ENCODE assay signal across 29 cellular contexts in genomic region chr17:20948984-20949777, GRCh38.
DNase-seq lines count a peak whose midpoint lies in the region; ATAC-seq and TF ChIP-seq lines count a peak whose summit lies in the region.
"Had no signal": no experiment of that assay in that cellular context is flagged by ENCODE, and none has a peak within 500 bp of the region (broad histone marks: within the 10 kb centered on the region; RNA-seq: fewer than 3 reads in every experiment).

No MANE protein-coding gene starts in this region.

- H4K12ac ChIP-seq in trophoblast cell (ENCODE audit: low read depth, low read length), result no peak overlapping the region

- H2AFZ ChIP-seq in trophoblast cell (ENCODE audit: insufficient read depth, low read length, poor library complexity), result no peak overlapping the region
- H2AFZ ChIP-seq: GM23338 had no signal

- H3K27ac ChIP-seq in upper lobe of left lung (no peak overlapping the region), trophoblast cell (ENCODE audit: low read depth, low read length) (no peak overlapping the region)
- H3K27ac ChIP-seq: esophagus squamous epithelium, pancreas, RWPE1, spleen, transverse colon had no signal

- no peak overlapping the region for H4K91ac ChIP-seq in trophoblast cell (ENCODE audit: low read depth, low read length)

- no peak for TF ChIP-seq CTCF in upper lobe of left lung (IDR thresholded peaks at IDR 0.05)
- TF ChIP-seq CTCF in Calu3 (IDR thresholded peaks at IDR 0.05; ENCODE audit: unreplicated experiment), result no peak

- WGBS in upper lobe of left lung, 2 donors, result 77% methylated on average over 8 to 10 of the region's 10 CpGs
- no CpG with 5 or more reads among the region's 10 CpGs for WGBS in trophoblast cell (ENCODE audit: extremely low coverage, insufficient coverage, insufficient read length)

- H3K4me1 ChIP-seq in upper lobe of left lung (no peaks in the 10 kb centered on the region), trophoblast cell (ENCODE audit: control insufficient read depth in 1 of 2, insufficient read depth in 2 of 2, low read length in 2 of 2) (no peaks in the 10 kb centered on the region)
- H3K4me1 ChIP-seq: BE2C, esophagus squamous epithelium, pancreas, spleen, transverse colon had no signal

- H2BK120ac ChIP-seq in trophoblast cell (ENCODE audit: insufficient read depth, low read length, poor library complexity), result no peak overlapping the region

- no peak overlapping the region for H3K4me2 ChIP-seq in trophoblast cell (ENCODE audit: low read length)
- H3K4me2 ChIP-seq: GM23338 had no signal

- no peak for ATAC-seq in upper lobe of left lung (ENCODE audit: low FRiP score in 2 of 2)
- ATAC-seq: GM23338, left cardiac atrium, pancreas had no signal

- H3K23ac ChIP-seq in trophoblast cell (ENCODE audit: low read length), result no peak overlapping the region

- CTCF ChIA-PET in activated CD4-positive, alpha-beta memory T cell treated with anti-CD3 and anti-CD28 coated beads for 36 hours (lab: Charles Lee), result no interaction called here
- CTCF ChIA-PET in activated CD4-positive, alpha-beta memory T cell treated with anti-CD3 and anti-CD28 coated beads, Interleukin-2, amount 10 ng/mL, durations not matched to agents 7 days and 5 days (lab: Charles Lee), result no interaction called here
- CTCF ChIA-PET in Calu3 (lab: Charles Lee), result no interaction called here

- no peak overlapping the region for H3K18ac ChIP-seq in trophoblast cell (ENCODE audit: low read length)

- H3K4me1 Mint-ChIP-seq in activated CD4-positive, alpha-beta memory T cell treated with anti-CD3 and anti-CD28 coated beads for 36 hours (ENCODE audit: low read depth), result peaks cover 7% of the 10 kb centered on the region
- H3K4me1 Mint-ChIP-seq in activated CD4-positive, alpha-beta memory T cell treated with anti-CD3 and anti-CD28 coated beads, Interleukin-2, amount 10 ng/mL, durations not matched to agents 7 days and 5 days, result no peaks in the 10 kb centered on the region
- H3K4me1 Mint-ChIP-seq in Calu3 (ENCODE audit: low read depth, unreplicated experiment), result peaks cover 11% of the 10 kb centered on the region
- H3K4me1 Mint-ChIP-seq: CD8-positive, alpha-beta memory T cell; central memory CD8-positive, alpha-beta T cell had no signal

- H2AK5ac ChIP-seq in trophoblast cell (ENCODE audit: low read length), result no peak overlapping the region

- H3K36me3 ChIP-seq in upper lobe of left lung (no peaks in the 10 kb centered on the region), trophoblast cell (ENCODE audit: control insufficient read depth in 1 of 2, insufficient read depth in 2 of 2, low read length in 2 of 2) (no peaks in the 10 kb centered on the region)
- H3K36me3 ChIP-seq: BE2C, esophagus squamous epithelium, pancreas, spleen, transverse colon had no signal

- H3K14ac ChIP-seq in trophoblast cell (ENCODE audit: low read length), result no peak overlapping the region

- H3K9me3 ChIP-seq in upper lobe of left lung (no peaks in the 10 kb centered on the region), trophoblast cell (ENCODE audit: insufficient read depth, low read depth, low read length) (no peaks in the 10 kb centered on the region)
- H3K9me3 ChIP-seq: BE2C, esophagus squamous epithelium, pancreas, spleen, transverse colon had no signal

- no peak for TF ChIP-seq EP300 in upper lobe of left lung (IDR thresholded peaks at IDR 0.05)

- no peaks in the 10 kb centered on the region for H3K79me2 ChIP-seq in trophoblast cell (ENCODE audit: control insufficient read depth, insufficient read depth, low read length, poor library complexity)

- no peak for TF ChIP-seq POLR2A in erythroblast (IDR thresholded peaks at IDR 0.05; ENCODE audit: low read length)
- no peak for TF ChIP-seq POLR2A in upper lobe of left lung (IDR thresholded peaks at IDR 0.05)

- no peak overlapping the region for H3K4me3 Mint-ChIP-seq in activated CD4-positive, alpha-beta memory T cell treated with anti-CD3 and anti-CD28 coated beads for 36 hours
- H3K4me3 Mint-ChIP-seq in activated CD4-positive, alpha-beta memory T cell treated with anti-CD3 and anti-CD28 coated beads, Interleukin-2, amount 10 ng/mL, durations not matched to agents 7 days and 5 days, result no peak overlapping the region
- H3K4me3 Mint-ChIP-seq in Calu3 (ENCODE audit: low read depth, unreplicated experiment), result no peak overlapping the region
- H3K4me3 Mint-ChIP-seq: CD8-positive, alpha-beta memory T cell; central memory CD8-positive, alpha-beta T cell; dendritic cell treated with granulocyte-macrophage colony-stimulating factor and Interleukin-4, amounts not matched to agents 40 ng/mL and 50 ng/mL, for 4 days; GM23338; neural crest cell; T-helper 1 cell treated with Interleukin-12 subunit alpha and Interleukin-12 subunit beta and Interleukin-4 antibody, amounts not matched to agents 30 μg/mL and 1 μg/mL, for 36 hours had no signal

- no peak overlapping the region for H4K8ac ChIP-seq in trophoblast cell (ENCODE audit: low read depth, low read length)

- no peaks in the 10 kb centered on the region for H3K9me3 Mint-ChIP-seq in activated CD4-positive, alpha-beta memory T cell treated with anti-CD3 and anti-CD28 coated beads for 36 hours
- no peaks in the 10 kb centered on the region for H3K9me3 Mint-ChIP-seq in activated CD4-positive, alpha-beta memory T cell treated with anti-CD3 and anti-CD28 coated beads, Interleukin-2, amount 10 ng/mL, durations not matched to agents 7 days and 5 days
- H3K9me3 Mint-ChIP-seq in Calu3 (ENCODE audit: low read depth, unreplicated experiment), result no peaks in the 10 kb centered on the region
- H3K9me3 Mint-ChIP-seq: CD8-positive, alpha-beta memory T cell; central memory CD8-positive, alpha-beta T cell; dendritic cell treated with granulocyte-macrophage colony-stimulating factor and Interleukin-4, amounts not matched to agents 40 ng/mL and 50 ng/mL, for 4 days; GM23338; T-helper 1 cell treated with Interleukin-12 subunit alpha and Interleukin-12 subunit beta and Interleukin-4 antibody, amounts not matched to agents 30 μg/mL and 1 μg/mL, for 36 hours had no signal

- no peak overlapping the region for H3K4ac ChIP-seq in trophoblast cell (ENCODE audit: low read depth, low read length)

- no peaks in the 10 kb centered on the region for H3K79me1 ChIP-seq in trophoblast cell (ENCODE audit: low read length)

- H3K9ac ChIP-seq in trophoblast cell (ENCODE audit: low read length), result no peak overlapping the region

- DNase-seq in activated CD4-positive, alpha-beta memory T cell treated with anti-CD3 and anti-CD28 coated beads for 36 hours, result peak; percentile 66
- DNase-seq in activated CD4-positive, alpha-beta memory T cell treated with anti-CD3 and anti-CD28 coated beads, Interleukin-2, amount 10 ng/mL, durations not matched to agents 7 days and 5 days, result no peak
- peak; percentile 12 to 30 for DNase-seq in stimulated activated CD4-positive, alpha-beta T cell treated with anti-CD3 and anti-CD28 coated beads, Interleukin-15, amount 100 ng/mL, for 48 hours (ENCODE audit: low read depth in 2 of 2)
- no peak for DNase-seq in stimulated activated CD4-positive, alpha-beta T cell treated with anti-CD3 and anti-CD28 coated beads, Interleukin-4, amount 100 ng/mL, for 4 hours
- DNase-seq in erythroblast (lab: John Stamatoyannopoulos, UW), result peak; percentile 19 to 64
- DNase-seq in upper lobe of left lung, result no peak
- DNase-seq in trophoblast cell, result no peak
- DNase-seq in Calu3, result no peak
- DNase-seq: ACHN; activated CD4-positive, alpha-beta T cell treated with anti-CD3 and anti-CD28 coated beads, Interleukin-2, amount 50 U/mL, for 4 hours; BE2C; CD8-positive, alpha-beta memory T cell; esophagus squamous epithelium; foreskin melanocyte; Kasumi-1; left cardiac atrium; MV-4-11; NCI-H2107; NCI-H446; NCI-H774; pancreas; spleen; transverse colon had no signal

- no peak overlapping the region for H3K27ac Mint-ChIP-seq in activated CD4-positive, alpha-beta memory T cell treated with anti-CD3 and anti-CD28 coated beads for 36 hours
- H3K27ac Mint-ChIP-seq in activated CD4-positive, alpha-beta memory T cell treated with anti-CD3 and anti-CD28 coated beads, Interleukin-2, amount 10 ng/mL, durations not matched to agents 7 days and 5 days, result no peak overlapping the region
- no peak overlapping the region for H3K27ac Mint-ChIP-seq in Calu3 (ENCODE audit: unreplicated experiment)
- H3K27ac Mint-ChIP-seq: CD8-positive, alpha-beta memory T cell; dendritic cell treated with granulocyte-macrophage colony-stimulating factor and Interleukin-4, amounts not matched to agents 40 ng/mL and 50 ng/mL, for 4 days; GM23338; T-helper 1 cell treated with Interleukin-12 subunit alpha and Interleukin-12 subunit beta and Interleukin-4 antibody, amounts not matched to agents 30 μg/mL and 1 μg/mL, for 36 hours had no signal

- H3K27me3 ChIP-seq in upper lobe of left lung (no peaks in the 10 kb centered on the region), trophoblast cell (ENCODE audit: insufficient read depth, low read length) (no peaks in the 10 kb centered on the region)
- H3K27me3 ChIP-seq: BE2C, esophagus squamous epithelium, pancreas, transverse colon had no signal

- peaks cover 19% of the 10 kb centered on the region for H3K27me3 Mint-ChIP-seq in activated CD4-positive, alpha-beta memory T cell treated with anti-CD3 and anti-CD28 coated beads for 36 hours
- H3K27me3 Mint-ChIP-seq in activated CD4-positive, alpha-beta memory T cell treated with anti-CD3 and anti-CD28 coated beads, Interleukin-2, amount 10 ng/mL, durations not matched to agents 7 days and 5 days, result peaks cover 22% of the 10 kb centered on the region
- peaks cover 28% of the 10 kb centered on the region for H3K27me3 Mint-ChIP-seq in Calu3 (ENCODE audit: unreplicated experiment)

- POLR2A ChIA-PET in activated CD4-positive, alpha-beta memory T cell treated with anti-CD3 and anti-CD28 coated beads for 36 hours (lab: Charles Lee), result no interaction called here
- POLR2A ChIA-PET in activated CD4-positive, alpha-beta memory T cell treated with anti-CD3 and anti-CD28 coated beads, Interleukin-2, amount 10 ng/mL, durations not matched to agents 7 days and 5 days (lab: Charles Lee), result no interaction called here

- no peaks in the 10 kb centered on the region for H3K36me3 Mint-ChIP-seq in activated CD4-positive, alpha-beta memory T cell treated with anti-CD3 and anti-CD28 coated beads for 36 hours
- no peaks in the 10 kb centered on the region for H3K36me3 Mint-ChIP-seq in activated CD4-positive, alpha-beta memory T cell treated with anti-CD3 and anti-CD28 coated beads, Interleukin-2, amount 10 ng/mL, durations not matched to agents 7 days and 5 days (ENCODE audit: low read depth)
- no peaks in the 10 kb centered on the region for H3K36me3 Mint-ChIP-seq in Calu3 (ENCODE audit: insufficient read depth, unreplicated experiment)
- H3K36me3 Mint-ChIP-seq: CD8-positive, alpha-beta memory T cell had no signal

- H3K4me3 ChIP-seq in upper lobe of left lung (no peak overlapping the region), trophoblast cell (ENCODE audit: low read depth, low read length) (no peak overlapping the region)
- H3K4me3 ChIP-seq: esophagus squamous epithelium, GM23338, pancreas, spleen, transverse colon had no signal

- BruUV-seq in Calu3 (replicated peaks; lab: Mats Ljungman, UMichigan), result no TSS peak

- no peak overlapping the region for H2BK5ac ChIP-seq in trophoblast cell (ENCODE audit: low read depth, low read length, poor library complexity)

- H2BK12ac ChIP-seq in trophoblast cell (ENCODE audit: low read length), result no peak overlapping the region

- intact Hi-C loops in activated CD4-positive, alpha-beta memory T cell treated with anti-CD3 and anti-CD28 coated beads for 36 hours (cut with micrococcal nuclease), result no loop called here
- intact Hi-C loops in Calu3 (cut with micrococcal nuclease; ENCODE audit: unreplicated experiment), result no loop called here

Comparison
In these comparisons a context has a peak if more than half of its experiments do, and no peak if none do; other contexts are left out.
1. DNase-seq: peak in activated CD4-positive, alpha-beta memory T cell treated with anti-CD3 and anti-CD28 coated beads for 36 hours (single experiment), stimulated activated CD4-positive, alpha-beta T cell treated with anti-CD3 and anti-CD28 coated beads, Interleukin-15, amount 100 ng/mL, for 48 hours (2 of 2) and erythroblast (2 of 2); none in activated CD4-positive, alpha-beta memory T cell treated with anti-CD3 and anti-CD28 coated beads, Interleukin-2, amount 10 ng/mL, durations not matched to agents 7 days and 5 days (single experiment), stimulated activated CD4-positive, alpha-beta T cell treated with anti-CD3 and anti-CD28 coated beads, Interleukin-4, amount 100 ng/mL, for 4 hours (0 of 2), upper lobe of left lung (0 of 2), trophoblast cell (0 of 2) and Calu3 (single experiment).